Comparison of ENCODE assay signal across 11 cellular contexts in the genomic region with DNA sequence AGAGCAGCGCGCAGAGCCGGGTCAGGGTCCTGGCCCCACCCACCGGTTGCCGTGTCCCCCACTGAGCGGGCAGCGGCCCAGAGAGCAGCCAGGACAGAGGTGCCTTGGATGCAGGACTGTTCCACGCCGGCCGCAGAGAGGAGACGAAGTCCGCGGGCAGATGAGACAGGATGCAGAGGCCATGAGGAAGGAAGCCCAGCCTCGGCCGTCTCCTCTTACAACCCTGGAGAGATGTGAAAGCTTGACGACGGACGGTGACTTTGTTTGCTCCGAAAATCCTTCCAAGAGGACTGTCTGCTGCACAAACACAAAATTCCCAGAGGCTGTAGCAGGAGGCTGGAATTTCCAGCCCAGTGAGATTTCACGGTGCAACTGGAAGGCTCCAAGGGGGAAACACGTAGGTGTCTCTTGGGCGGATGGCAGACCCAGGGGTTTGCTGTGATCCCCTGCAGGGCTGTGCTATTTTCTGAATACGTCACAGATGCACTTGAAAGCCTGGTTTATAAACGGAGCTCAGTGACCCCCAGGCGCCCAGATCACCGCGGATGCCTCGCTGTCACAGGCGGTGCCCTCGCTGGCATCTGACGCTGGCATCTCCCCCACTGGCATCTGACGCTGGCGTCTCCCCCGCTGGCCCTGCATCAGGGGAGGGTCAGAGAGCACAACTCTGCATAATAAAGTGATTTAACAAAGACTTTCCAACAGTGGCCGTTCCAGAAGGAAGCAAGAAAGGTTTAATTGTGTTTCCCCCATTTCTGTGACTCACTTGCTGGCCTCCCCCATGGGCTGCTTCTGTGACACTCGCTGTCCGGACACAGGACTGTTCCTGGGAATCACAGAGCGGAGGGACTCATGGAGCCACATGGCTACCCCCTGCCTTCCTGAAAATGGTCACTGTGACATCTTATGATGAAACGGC.
DNase-seq lines count a peak whose midpoint lies in the region; ATAC-seq and TF ChIP-seq lines count a peak whose summit lies in the region.
"Had no signal": no experiment of that assay in that cellular context is flagged by ENCODE, and none has a peak within 500 bp of the region (broad histone marks: within the 10 kb centered on the region; RNA-seq: fewer than 3 reads in every experiment).

No MANE protein-coding gene starts in this region.

- H3K27ac Mint-ChIP-seq in WTC11 (peak overlapping the region; percentile 41; the same call in 1 of the 2 replicates), glutamatergic neuron (ENCODE audit: unreplicated experiment) (no peak overlapping the region), progenitor cell of endocrine pancreas (peak overlapping the region; percentile 29)

- H3K4me1 Mint-ChIP-seq in WTC11 (peaks cover 23% of the 10 kb centered on the region), glutamatergic neuron (ENCODE audit: low read depth, unreplicated experiment) (peaks cover 14% of the 10 kb centered on the region), progenitor cell of endocrine pancreas (ENCODE audit: low read depth) (peaks cover 13% of the 10 kb centered on the region)

- H3K4me3 ChIP-seq in coronary artery, result no peak overlapping the region

- DNase-seq in Caki2 (ENCODE audit: low read depth), result peak; percentile 64
- DNase-seq in WTC11 (ENCODE audit: low spot score), result no peak
- DNase-seq in glutamatergic neuron, result peak; percentile 55
- no peak for DNase-seq in progenitor cell of endocrine pancreas (ENCODE audit: low spot score, unreplicated experiment)
- DNase-seq in HPDE6-E6E7 (ENCODE audit: extremely low spot score), result no peak
- DNase-seq in foreskin keratinocyte, result no peak
- no peak for DNase-seq in coronary artery (ENCODE audit: low spot score)
- DNase-seq: activated effector memory CD4-positive, alpha-beta T cell treated with Interleukin-2 at 50 U/mL for 16 hours; NCI-H1105; SK-N-SH had no signal

- H3K27ac ChIP-seq in foreskin keratinocyte (no peak overlapping the region), coronary artery (peak overlapping the region in 1 of 2 donors; percentile 24)

- CTCF ChIA-PET in WTC11 (lab: Charles Lee), result interaction anchor here (0.5 kb wide), 1 partner anchor 12 kb away, joined by 3 read pairs; no protein-coding TSS in a partner anchor

- peaks cover 8% of the 10 kb centered on the region for H3K36me3 Mint-ChIP-seq in WTC11
- peaks cover 3% of the 10 kb centered on the region for H3K36me3 Mint-ChIP-seq in glutamatergic neuron (ENCODE audit: unreplicated experiment)
- H3K36me3 Mint-ChIP-seq in progenitor cell of endocrine pancreas (ENCODE audit: insufficient read depth), result peaks cover 6% of the 10 kb centered on the region

- ATAC-seq in WTC11, result peak; percentile 25; the same call in 1 of the 2 replicates
- ATAC-seq in foreskin keratinocyte, result no peak
- no peak for ATAC-seq in GM19328 (IDR thresholded peaks at IDR 0.05; ENCODE audit: unreplicated experiment)

- in situ Hi-C loops in Caki2 (cut with HindIII; ENCODE audit: low pct_unique_long_range_greater_than_20kb, low sequenced_read_pairs), result no loop called here

- H3K9me3 Mint-ChIP-seq in WTC11, result peaks cover 8% of the 10 kb centered on the region
- H3K9me3 Mint-ChIP-seq in glutamatergic neuron (ENCODE audit: unreplicated experiment), result peaks cover 16% of the 10 kb centered on the region
- no peaks in the 10 kb centered on the region for H3K9me3 Mint-ChIP-seq in progenitor cell of endocrine pancreas (ENCODE audit: low read depth)

- TF ChIP-seq CTCF in WTC11 (IDR thresholded peaks at IDR 0.05) (no peak), glutamatergic neuron (IDR thresholded peaks at IDR 0.05; ENCODE audit: partially characterized antibody, unreplicated experiment) (no peak), progenitor cell of endocrine pancreas (IDR thresholded peaks at IDR 0.05; ENCODE audit: unreplicated experiment) (no peak), foreskin keratinocyte (conservative IDR thresholded peaks at IDR 0.05) (no peak), coronary artery (IDR thresholded peaks at IDR 0.05) (no peak)

- H3K4me1 ChIP-seq in foreskin keratinocyte, result no peaks in the 10 kb centered on the region

- no peaks in the 10 kb centered on the region for H3K27me3 ChIP-seq in foreskin keratinocyte

- POLR2A ChIA-PET in WTC11 (lab: Charles Lee), result no interaction called here

- no peak overlapping the region for H3K4me3 Mint-ChIP-seq in WTC11
- H3K4me3 Mint-ChIP-seq in glutamatergic neuron (ENCODE audit: unreplicated experiment), result no peak overlapping the region
- no peak overlapping the region for H3K4me3 Mint-ChIP-seq in progenitor cell of endocrine pancreas (ENCODE audit: low read depth)

- H3K27me3 Mint-ChIP-seq in WTC11 (ENCODE audit: low read depth) (no peaks in the 10 kb centered on the region), glutamatergic neuron (ENCODE audit: unreplicated experiment) (peaks cover 6% of the 10 kb centered on the region), progenitor cell of endocrine pancreas (no peaks in the 10 kb centered on the region)

TF ChIP-seq in WTC11, 78 proteins besides CTCF, POLR2A, EP300 and RAD21:
- peak; percentile 26; the same call in 1 of the 2 replicates for TF ChIP-seq HMGXB4 (CRISPR knock-in tag; IDR thresholded peaks at IDR 0.05)
- no peak for TF ChIP-seq ZNF396 (CRISPR knock-in tag; IDR thresholded peaks at IDR 0.05; ENCODE audit: borderline replicate concordance)

Comparison
In these comparisons a context has a peak if more than half of its experiments do, and no peak if none do; other contexts are left out.
1. DNase-seq: peak in Caki2 (single experiment) and glutamatergic neuron (single experiment); none in WTC11 (single experiment), progenitor cell of endocrine pancreas (single experiment), HPDE6-E6E7 (single experiment), foreskin keratinocyte (0 of 2) and coronary artery (single experiment).